Comparison of ENCODE assay signal across 14 cellular contexts in the genomic region with DNA sequence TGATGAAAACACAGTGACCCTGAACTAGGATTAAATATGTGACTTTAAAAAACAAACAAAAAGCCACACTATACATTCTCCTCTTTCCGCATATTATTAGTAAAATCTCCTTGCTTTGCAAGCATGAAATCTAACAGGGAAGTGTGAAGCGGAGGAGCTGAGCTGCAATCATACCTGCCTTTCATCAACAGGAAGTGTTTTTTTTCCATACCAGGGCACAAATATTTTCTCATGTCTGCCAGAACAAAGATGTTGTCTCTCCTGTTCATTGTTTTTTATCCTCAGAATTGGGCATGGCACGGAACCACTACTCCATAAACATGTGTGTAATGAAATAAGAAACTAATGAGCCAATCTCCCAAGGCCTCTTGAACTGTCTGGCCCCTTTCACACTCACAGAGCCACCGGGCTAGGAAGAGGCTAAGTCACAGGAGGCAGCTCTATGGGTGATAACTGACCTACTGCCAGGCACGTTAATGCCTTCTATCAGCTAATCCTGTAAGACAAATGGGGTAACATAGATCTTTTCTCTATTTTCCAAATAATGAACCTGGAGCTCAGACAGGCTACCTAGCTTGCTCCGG.
A peak's percentile ranks its signal among the peaks of the same experiment; 100 is the strongest.
DNase-seq lines count a peak whose midpoint lies in the region; ATAC-seq, FAIRE-seq and TF ChIP-seq lines count a peak whose summit lies in the region.
"Had no signal": no experiment of that assay in that cellular context is flagged by ENCODE, and none has a peak within 500 bp of the region (broad histone marks: within the 10 kb centered on the region; RNA-seq: fewer than 3 reads in every experiment).

No MANE protein-coding gene starts in this region.

- H3K36me3 ChIP-seq in thyroid gland = peaks cover 9 to 14% of the 10 kb centered on the region in 2 donors

- H3K4me3 Mint-ChIP-seq in activated T-cell treated with anti-CD3 and anti-CD28 coated beads, Interleukin-2, amount 50 U/mL, for 4 hours = peak overlapping the region; percentile 3
- H3K4me3 Mint-ChIP-seq in activated naive CD8-positive, alpha-beta T cell treated with anti-CD3 and anti-CD28 coated beads for 36 hours = peak overlapping the region; percentile 66
- no peak overlapping the region for H3K4me3 Mint-ChIP-seq in mesothelial cell of epicardium

- no peaks in the 10 kb centered on the region for H3K9me3 Mint-ChIP-seq in activated T-cell treated with anti-CD3 and anti-CD28 coated beads, Interleukin-2, amount 50 U/mL, for 4 hours
- H3K9me3 Mint-ChIP-seq in activated naive CD8-positive, alpha-beta T cell treated with anti-CD3 and anti-CD28 coated beads for 36 hours = peaks cover 4% of the 10 kb centered on the region
- no peaks in the 10 kb centered on the region for H3K9me3 Mint-ChIP-seq in mesothelial cell of epicardium

- H3K27me3 Mint-ChIP-seq in activated T-cell treated with anti-CD3 and anti-CD28 coated beads, Interleukin-2, amount 50 U/mL, for 4 hours (ENCODE audit: low read depth) = no peaks in the 10 kb centered on the region
- no peaks in the 10 kb centered on the region for H3K27me3 Mint-ChIP-seq in activated naive CD8-positive, alpha-beta T cell treated with anti-CD3 and anti-CD28 coated beads for 36 hours
- no peaks in the 10 kb centered on the region for H3K27me3 Mint-ChIP-seq in mesothelial cell of epicardium (ENCODE audit: low read depth)

- TF ChIP-seq CTCF in mesothelial cell of epicardium (IDR thresholded peaks at IDR 0.05; ENCODE audit: unreplicated experiment) (no peak), thyroid gland (IDR thresholded peaks at IDR 0.05) (no peak)

- no peaks in the 10 kb centered on the region for H3K9me3 ChIP-seq in thyroid gland
- H3K9me3 ChIP-seq: suprapubic skin had no signal

- 80 to 81% methylated on average over 6 of the region's 6 CpGs for WGBS in thyroid gland, 2 donors

- H3K27ac Mint-ChIP-seq in activated naive CD8-positive, alpha-beta T cell treated with anti-CD3 and anti-CD28 coated beads for 36 hours = peak overlapping the region; percentile 98
- H3K27ac Mint-ChIP-seq in mesothelial cell of epicardium = peak overlapping the region; percentile 77

- DNase-seq in activated T-cell treated with anti-CD3 and anti-CD28 coated beads, Interleukin-2, amount 50 U/mL, for 4 hours = no peak
- DNase-seq in activated T-cell treated with anti-CD3 and anti-CD28 coated beads, Interleukin-2, amount 50 U/mL, for 48 hours = no peak
- no peak for DNase-seq in activated naive CD8-positive, alpha-beta T cell treated with anti-CD3 and anti-CD28 coated beads for 36 hours
- DNase-seq in mesothelial cell of epicardium (ENCODE audit: low spot score in 2 of 2, unreplicated experiment in 2 of 2) (no peak), thyroid gland (no peak), HK-2 (ENCODE audit: unreplicated experiment) (no peak), H54 (ENCODE audit: insufficient read length, low spot score) (no peak)
- DNase-seq: NCI-H1092 treated with DMSO at 0.1 percent for 48 hours; NK-92 treated with Interleukin-12 subunit alpha and Interleukin-12 subunit beta, amount 100 ng/mL, for 24 hours had no signal

- H3K4me1 ChIP-seq in thyroid gland = peaks cover 0 to 27% of the 10 kb centered on the region in 2 donors

- H3K4me3 ChIP-seq in thyroid gland (replicated peaks in 1 of 3) = no peak overlapping the region
- H3K4me3 ChIP-seq: suprapubic skin had no signal

- no peaks in the 10 kb centered on the region for H3K27me3 ChIP-seq in thyroid gland
- H3K27me3 ChIP-seq: suprapubic skin had no signal

- peaks cover 79% of the 10 kb centered on the region for H3K36me3 Mint-ChIP-seq in activated T-cell treated with anti-CD3 and anti-CD28 coated beads, Interleukin-2, amount 50 U/mL, for 4 hours (ENCODE audit: insufficient read depth)
- H3K36me3 Mint-ChIP-seq in activated naive CD8-positive, alpha-beta T cell treated with anti-CD3 and anti-CD28 coated beads for 36 hours = peaks cover 96% of the 10 kb centered on the region
- peaks cover 19% of the 10 kb centered on the region for H3K36me3 Mint-ChIP-seq in mesothelial cell of epicardium

- peak overlapping the region in 2 of 3 donors; percentile 38 to 41 for H3K27ac ChIP-seq in thyroid gland
- H3K27ac ChIP-seq: HL-60, suprapubic skin, VCaP had no signal

- peaks cover 84% of the 10 kb centered on the region for H3K4me1 Mint-ChIP-seq in activated T-cell treated with anti-CD3 and anti-CD28 coated beads, Interleukin-2, amount 50 U/mL, for 4 hours (ENCODE audit: low read depth)
- peaks cover 84% of the 10 kb centered on the region for H3K4me1 Mint-ChIP-seq in activated naive CD8-positive, alpha-beta T cell treated with anti-CD3 and anti-CD28 coated beads for 36 hours
- peaks cover 35% of the 10 kb centered on the region for H3K4me1 Mint-ChIP-seq in mesothelial cell of epicardium

- FAIRE-seq in H54 (lab: Jason Lieb, UNC) = no peak
- FAIRE-seq: G401.6 had no signal

- no peak for ATAC-seq in activated T-cell treated with anti-CD3 and anti-CD28 coated beads, Interleukin-2, amount 50 U/mL, for 4 hours
- no peak for ATAC-seq in HG02852 (IDR thresholded peaks at IDR 0.05; ENCODE audit: unreplicated experiment)

- no peak for TF ChIP-seq POLR2A in thyroid gland (IDR thresholded peaks at IDR 0.05)
- no peak for TF ChIP-seq POLR2A in H54 (IDR thresholded peaks at IDR 0.05; ENCODE audit: low read depth, low read length)

- intact Hi-C loops in thyroid gland (cut with DNase I) = no loop called here
